36 cellular contexts compared by ENCODE assay signal in genomic region chr1:70997793-70998192, GRCh38. TPM values are rescaled to one million over a fixed set of nuclear protein-coding genes. Genes with fewer than 3 reads are reported as not detected.
"Had no signal": no experiment of that assay in that cellular context is flagged by ENCODE, and none has a peak within 500 bp of the region (broad histone marks: within the 10 kb centered on the region; RNA-seq: fewer than 3 reads in every experiment).

No MANE protein-coding gene starts in this region.

- H3K9me3 ChIP-seq: MG63 had no signal

- H3K27me3 ChIP-seq: MG63 had no signal

- H3K4me2 ChIP-seq: KMS-11 had no signal

- H3K9ac ChIP-seq: KMS-11 had no signal

- DNase-seq: Karpas-422, Kasumi-1, MG63, MM.1S, MV-4-11, NCI-H1048, NCI-H1092, NCI-H1092 treated with DMSO at 0.1 percent for 48 hours, NCI-H1105, NCI-H1105 treated with DMSO at 0.1 percent for 48 hours, NCI-H1417, NCI-H1417 treated with DMSO at 0.1 percent for 48 hours, NCI-H1436, NCI-H1436 treated with DMSO at 0.1 percent for 48 hours, NCI-H146, NCI-H1694, NCI-H1694 treated with DMSO at 0.1 percent for 48 hours, NCI-H187, NCI-H187 treated with DMSO at 0.1 percent for 48 hours, NCI-H1930, NCI-H2029, NCI-H2029 treated with DMSO at 0.1 percent for 48 hours, NCI-H2081, NCI-H2081 treated with DMSO at 0.1 percent for 48 hours, NCI-H2107, NCI-H2171, NCI-H2171 treated with DMSO at 0.1 percent for 48 hours, NCI-H2227 treated with DMSO at 0.1 percent for 48 hours, NCI-H226, NCI-H345, NCI-H446, NCI-H446 treated with DMSO at 0.1 percent for 48 hours, NCI-H510A had no signal

- H3K36me3 ChIP-seq: MG63 had no signal

- H3K27ac ChIP-seq: KMS-11 had no signal

- H3K4me3 ChIP-seq: MG63 had no signal

RNA-seq across cellular contexts. Expression of gene PTGER3, which starts 49.8 kb away (rescaled TPM):
- total RNA-seq: LHCN-M2, MCF 10A had no signal
